In the genomic region with DNA sequence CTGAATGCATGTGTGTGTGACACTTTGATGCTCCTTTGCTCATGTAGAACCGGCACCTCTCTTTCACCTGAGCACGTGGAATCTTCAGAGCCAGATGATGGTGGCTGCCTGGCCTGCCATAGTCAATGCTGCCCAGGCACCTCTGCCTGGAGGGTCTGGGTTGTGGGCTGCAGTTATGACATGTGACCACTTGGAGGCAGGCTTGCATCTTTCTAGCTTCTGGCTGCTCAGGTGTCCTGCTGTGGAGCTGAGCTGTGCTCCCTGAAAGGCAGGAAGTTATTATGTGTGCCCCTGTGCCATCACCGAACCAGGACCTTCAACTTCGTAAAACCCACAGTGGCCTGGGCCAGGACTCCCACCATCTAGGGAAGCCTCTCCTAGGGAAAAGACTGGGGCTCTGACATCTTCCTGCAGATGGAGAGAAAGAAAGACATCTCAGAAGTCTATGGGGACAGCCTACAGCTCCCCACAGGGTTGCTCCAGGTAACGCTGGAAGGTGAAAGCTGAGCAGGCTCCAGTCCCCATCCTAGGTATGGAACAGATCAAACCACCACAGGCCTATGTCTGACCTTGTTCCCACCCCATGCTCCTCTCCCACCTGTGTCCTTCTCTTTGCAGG, we compare ENCODE assay signal across 8 cellular contexts. TPM values are rescaled to one million over a fixed set of nuclear protein-coding genes. Genes with fewer than 3 reads are reported as not detected.
DNase-seq lines count a peak whose midpoint lies in the region; ATAC-seq, FAIRE-seq and TF ChIP-seq lines count a peak whose summit lies in the region.

No MANE protein-coding gene starts in this region.

- H3K36me3 Mint-ChIP-seq in activated T-helper 2 cell treated with anti-CD3 and anti-CD28 coated beads, Interferon-gamma antibody, Interleukin-2, Interleukin-4, amounts not matched to agents 10 μg/mL and 5 μg/mL and 100 μg/mL, durations not matched to agents 14 hours and 24 hours and 36 hours (ENCODE audit: low read depth): peaks cover 51% of the 10 kb centered on the region

- H3K9me3 Mint-ChIP-seq in activated T-helper 2 cell treated with anti-CD3 and anti-CD28 coated beads, Interferon-gamma antibody, Interleukin-2, Interleukin-4, amounts not matched to agents 10 μg/mL and 5 μg/mL and 100 μg/mL, durations not matched to agents 14 hours and 24 hours and 36 hours: no peaks in the 10 kb centered on the region

- H3K4me3 ChIP-seq in GM23248 (no peak overlapping the region), RWPE2 (ENCODE audit: severe bottlenecking) (no peak overlapping the region), pancreas (no peak overlapping the region), upper lobe of right lung (no peak overlapping the region)

- no peak for FAIRE-seq in pancreas (lab: Jason Lieb, UNC)

- H4K20me1 ChIP-seq in GM23248 (ENCODE audit: insufficient read depth): no peaks in the 10 kb centered on the region

- no peak overlapping the region for H3K9ac ChIP-seq in GM23248

- H3K9me3 ChIP-seq in GM23248 (ENCODE audit: low read depth): no peaks in the 10 kb centered on the region
- no peaks in the 10 kb centered on the region for H3K9me3 ChIP-seq in RWPE2 (ENCODE audit: severe bottlenecking)
- no peaks in the 10 kb centered on the region for H3K9me3 ChIP-seq in pancreas
- no peaks in the 10 kb centered on the region for H3K9me3 ChIP-seq in upper lobe of right lung

- H3F3A ChIP-seq in GM23248 (ENCODE audit: insufficient read depth): peaks cover 13% of the 10 kb centered on the region

- no peak overlapping the region for H3K4me3 Mint-ChIP-seq in activated T-helper 2 cell treated with anti-CD3 and anti-CD28 coated beads, Interferon-gamma antibody, Interleukin-2, Interleukin-4, amounts not matched to agents 10 μg/mL and 5 μg/mL and 100 μg/mL, durations not matched to agents 14 hours and 24 hours and 36 hours (ENCODE audit: low read depth)

- H3K27me3 ChIP-seq in GM23248 (replicated peaks; ENCODE audit: insufficient read depth): no peaks in the 10 kb centered on the region
- H3K27me3 ChIP-seq in RWPE2 (ENCODE audit: insufficient read depth, poor library complexity, severe bottlenecking): no peaks in the 10 kb centered on the region
- H3K27me3 ChIP-seq in pancreas: no peaks in the 10 kb centered on the region
- H3K27me3 ChIP-seq in upper lobe of right lung: no peaks in the 10 kb centered on the region

- H3K4me1 ChIP-seq in GM23248 (ENCODE audit: insufficient read depth) (peaks cover 11% of the 10 kb centered on the region), RWPE2 (ENCODE audit: insufficient read depth, poor library complexity, severe bottlenecking) (peaks cover 12% of the 10 kb centered on the region), pancreas (peaks cover 0 to 13% (median 5%) of the 10 kb centered on the region in 3 donors), upper lobe of right lung (peaks cover 5% of the 10 kb centered on the region)

- peak overlapping the region; percentile 58 for H3K27ac Mint-ChIP-seq in activated T-helper 2 cell treated with anti-CD3 and anti-CD28 coated beads, Interferon-gamma antibody, Interleukin-2, Interleukin-4, amounts not matched to agents 10 μg/mL and 5 μg/mL and 100 μg/mL, durations not matched to agents 14 hours and 24 hours and 36 hours

- ATAC-seq in RWPE2 (ENCODE audit: low read depth): peak; percentile 62
- ATAC-seq in pancreas: peak; percentile 32 to 82 (median 68)
- ATAC-seq in upper lobe of right lung: peak; percentile 79

- intact Hi-C loops in activated T-helper 2 cell treated with anti-CD3 and anti-CD28 coated beads, Interferon-gamma antibody, Interleukin-2, Interleukin-4, amounts not matched to agents 10 μg/mL and 5 μg/mL and 100 μg/mL, durations not matched to agents 14 hours and 24 hours and 36 hours (cut with micrococcal nuclease): loop anchor here (5.0 kb wide), 1 partner anchor 68 kb away; no protein-coding TSS in a partner anchor
- intact Hi-C loops in pancreas (cut with DNase I): loop anchor here in 2 of 3 donors (5.0 to 10.0 kb wide), 3 partner anchors 67 to 171 kb away; no protein-coding TSS in a partner anchor
- intact Hi-C loops in upper lobe of right lung (cut with DNase I): loop anchor here (5.0 kb wide), 1 partner anchor 38 kb away; no protein-coding TSS in a partner anchor

- H2AFZ ChIP-seq in GM23248: no peak overlapping the region

- TF ChIP-seq CTCF in RWPE2 (IDR thresholded peaks at IDR 0.05; ENCODE audit: poor library complexity, severe bottlenecking): peak; percentile 86
- TF ChIP-seq CTCF in pancreas (IDR thresholded peaks at IDR 0.05): peak; percentile 52 to 77 (median 68)
- peak; percentile 84 for TF ChIP-seq CTCF in upper lobe of right lung (IDR thresholded peaks at IDR 0.05)

- no peak overlapping the region for H3K4me2 ChIP-seq in GM23248 (ENCODE audit: unreplicated experiment)

- in situ Hi-C loops in GM23248 (cut with MboI): loop anchor here (10.0 kb wide), 1 partner anchor 171 kb away; no protein-coding TSS in a partner anchor

- H3K9me2 ChIP-seq in GM23248 (ENCODE audit: insufficient read depth): no peaks in the 10 kb centered on the region

- 35 to 41% methylated on average over 5 of the region's 5 CpGs for WGBS in GM23248 (ENCODE audit: low coverage in 1 of 2, low lambda C conversion rate in 2 of 2, missing lambda C conversion rate in 2 of 2), 2 experiments
- 22 to 34% methylated on average over 5 of the region's 5 CpGs for WGBS in pancreas, 2 donors

- peaks cover 8% of the 10 kb centered on the region for H3K4me1 Mint-ChIP-seq in activated T-helper 2 cell treated with anti-CD3 and anti-CD28 coated beads, Interferon-gamma antibody, Interleukin-2, Interleukin-4, amounts not matched to agents 10 μg/mL and 5 μg/mL and 100 μg/mL, durations not matched to agents 14 hours and 24 hours and 36 hours (ENCODE audit: low read depth)

- H3K27me3 Mint-ChIP-seq in activated T-helper 2 cell treated with anti-CD3 and anti-CD28 coated beads, Interferon-gamma antibody, Interleukin-2, Interleukin-4, amounts not matched to agents 10 μg/mL and 5 μg/mL and 100 μg/mL, durations not matched to agents 14 hours and 24 hours and 36 hours (ENCODE audit: low read depth): no peaks in the 10 kb centered on the region

- H3K27ac ChIP-seq in GM23248: no peak overlapping the region
- H3K27ac ChIP-seq in RWPE2 (ENCODE audit: poor library complexity, severe bottlenecking): no peak overlapping the region
- H3K27ac ChIP-seq in pancreas: peak overlapping the region in 1 of 4 donors; percentile 15
- H3K27ac ChIP-seq in upper lobe of right lung: no peak overlapping the region

- DNase-seq in ELF-1 (ENCODE audit: low read depth, low spot score) (peak; percentile 92), GM23248 (peak; percentile 75), LHCN-M2 (ENCODE audit: low read depth) (peak; percentile 60), RWPE2 (ENCODE audit: low spot score) (no peak), foreskin melanocyte (peak; percentile 38), pancreas (peak in 5 of 6 donors; percentile 55 to 81 (median 76)), upper lobe of right lung (peak; percentile 78)
- DNase-seq in activated T-helper 2 cell treated with anti-CD3 and anti-CD28 coated beads, Interferon-gamma antibody, Interleukin-2, Interleukin-4, amounts not matched to agents 10 μg/mL and 5 μg/mL and 100 μg/mL, durations not matched to agents 14 hours and 24 hours and 36 hours (ENCODE audit: low spot score): peak; percentile 69

- H3K36me3 ChIP-seq in GM23248 (ENCODE audit: low read depth) (no peaks in the 10 kb centered on the region), RWPE2 (ENCODE audit: low read depth) (no peaks in the 10 kb centered on the region), pancreas (no peaks in the 10 kb centered on the region), upper lobe of right lung (peaks cover 16% of the 10 kb centered on the region)

- H3K79me2 ChIP-seq in GM23248 (ENCODE audit: insufficient read depth): no peaks in the 10 kb centered on the region

RNA-seq across cellular contexts. Expression of a gene that starts 30.2 kb away (rescaled TPM):
- 2.8 and 6.1 TPM in 2 replicates for total RNA-seq in GM23248 (2014; rRNA removed; shearing (Covaris generic))
- polyA plus RNA-seq in GM23248 (2016; fragmentation: Nextera tagmentation; extraction: Ambion mirVana) (0.63 and 1.1 TPM in 2 replicates), pancreas (10 to 100 TPM; 28.2 to 31.4 TPM)
- total RNA-seq in LHCN-M2 (2014; rRNA removed) (1.0 and 1.5 TPM in 2 replicates), pancreas (10 to 100 TPM; 15.9 to 37.6 (median 23.4) TPM), upper lobe of right lung (37.8 TPM)
- polyA plus RNA-seq in LHCN-M2 (2012): 0.58 TPM
- 313 and 319 TPM in 2 replicates for total RNA-seq in activated T-helper 2 cell treated with anti-CD3 and anti-CD28 coated beads, Interferon-gamma antibody, Interleukin-2, Interleukin-4, amounts not matched to agents 10 μg/mL and 5 μg/mL and 100 μg/mL, durations not matched to agents 14 hours and 24 hours and 36 hours
